ENCODE assay signal across 9 cellular contexts in the genomic region with DNA sequence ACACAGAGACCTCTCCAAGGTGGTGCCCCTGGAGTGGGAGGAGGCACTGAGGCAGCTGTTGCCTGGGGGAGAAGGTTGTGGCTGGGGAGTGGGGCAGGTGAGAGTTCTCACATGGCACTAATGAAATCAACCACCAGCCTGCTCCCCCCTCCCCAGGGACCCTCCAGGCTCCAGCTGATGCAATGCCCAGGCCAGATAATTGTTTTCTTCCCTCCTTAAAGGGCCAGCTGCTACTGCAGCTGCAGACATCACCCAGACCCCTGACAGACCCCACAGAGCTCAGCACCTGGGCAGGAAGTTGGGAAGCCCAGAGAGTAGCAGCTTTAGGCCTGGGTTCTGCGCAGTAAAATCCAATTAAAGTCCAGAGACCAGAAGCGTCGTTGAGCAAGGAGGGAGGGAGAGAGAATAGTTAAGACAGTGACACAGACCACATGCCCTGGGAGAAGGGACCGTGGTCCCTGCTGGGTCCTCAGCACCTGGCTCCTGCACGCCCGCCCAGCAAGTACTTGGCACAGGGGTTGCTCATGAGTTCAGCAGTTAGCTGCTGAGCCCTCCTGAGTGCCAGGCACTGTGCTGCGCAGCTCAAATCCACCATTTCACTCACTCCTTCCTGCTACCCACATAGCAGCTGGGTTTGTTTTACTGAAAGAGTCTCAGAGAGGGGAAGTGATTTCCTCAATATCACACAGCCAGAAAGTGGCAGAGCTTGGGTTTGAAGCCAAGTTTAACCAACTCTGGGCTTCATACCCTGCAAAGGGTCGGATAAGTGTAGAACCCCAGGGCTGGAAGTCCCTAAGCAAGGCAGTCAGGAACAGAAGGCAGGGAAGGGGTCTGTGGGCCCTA. TPM values are rescaled to one million over a fixed set of nuclear protein-coding genes. Genes with fewer than 3 reads are reported as not detected.
DNase-seq lines count a peak whose midpoint lies in the region; ATAC-seq and TF ChIP-seq lines count a peak whose summit lies in the region.
"Had no signal": no experiment of that assay in that cellular context is flagged by ENCODE, and none has a peak within 500 bp of the region (broad histone marks: within the 10 kb centered on the region; RNA-seq: fewer than 3 reads in every experiment).

No MANE protein-coding gene starts in this region.

- DNase-seq in CD4-positive, CD25-positive, alpha-beta regulatory T cell = no peak
- no peak for DNase-seq in PC-9
- no peak for DNase-seq in immature natural killer cell
- no peak for DNase-seq in tibial nerve (ENCODE audit: low spot score in 2 of 2)
- no peak for DNase-seq in H4 (ENCODE audit: low spot score)
- DNase-seq in left ventricle myocardium superior = no peak
- DNase-seq: occipital lobe had no signal

- no peaks in the 10 kb centered on the region for H3K36me3 ChIP-seq in CD4-positive, CD25-positive, alpha-beta regulatory T cell (ENCODE audit: control insufficient read depth, insufficient read depth, low read length)
- H3K36me3 ChIP-seq in HUES64 (ENCODE audit: insufficient read depth, low read length) = no peaks in the 10 kb centered on the region
- H3K36me3 ChIP-seq in PC-9 (ENCODE audit: low read depth) = no peaks in the 10 kb centered on the region
- H3K36me3 ChIP-seq in tibial nerve = no peaks in the 10 kb centered on the region

- TSS peak; percentile 22 for BruUV-seq in PC-9 (replicated peaks; lab: Mats Ljungman, UMichigan)

- no peaks in the 10 kb centered on the region for H3K9me2 ChIP-seq in PC-9 (ENCODE audit: insufficient read depth)

- peaks cover 5% of the 10 kb centered on the region for H3K27me3 Mint-ChIP-seq in CD4-positive, CD25-positive, alpha-beta regulatory T cell
- H3K27me3 Mint-ChIP-seq in immature natural killer cell (ENCODE audit: low read depth in 3 of 3) = peaks cover 0 to 2% (median 2%) of the 10 kb centered on the region in 3 donors

- H4K20me1 ChIP-seq in PC-9 (ENCODE audit: insufficient read depth) = no peaks in the 10 kb centered on the region

- no peaks in the 10 kb centered on the region for H3K9me3 ChIP-seq in CD4-positive, CD25-positive, alpha-beta regulatory T cell (ENCODE audit: control insufficient read depth in 2 of 2, low read length in 2 of 2)
- no peaks in the 10 kb centered on the region for H3K9me3 ChIP-seq in HUES64 (ENCODE audit: insufficient read depth, low read depth, low read length)
- H3K9me3 ChIP-seq in PC-9 (ENCODE audit: insufficient read depth, low read depth) = no peaks in the 10 kb centered on the region
- no peaks in the 10 kb centered on the region for H3K9me3 ChIP-seq in tibial nerve

- H3K4me3 ChIP-seq in CD4-positive, CD25-positive, alpha-beta regulatory T cell (ENCODE audit: low read depth, low read length) = no peak overlapping the region
- no peak overlapping the region for H3K4me3 ChIP-seq in HUES64 (ENCODE audit: low read length)
- H3K4me3 ChIP-seq in PC-9 = no peak overlapping the region
- H3K4me3 ChIP-seq in tibial nerve = no peak overlapping the region

- peaks cover 0 to 32% (median 17%) of the 10 kb centered on the region in 4 donors for H3K4me1 Mint-ChIP-seq in CD4-positive, CD25-positive, alpha-beta regulatory T cell
- H3K4me1 Mint-ChIP-seq in immature natural killer cell = peaks cover 9 to 11% of the 10 kb centered on the region in 2 donors

- H3K4me2 ChIP-seq in PC-9 = no peak overlapping the region

- POLR2A ChIA-PET in PC-9 (lab: Charles Lee; ENCODE audit: unreplicated experiment) = no interaction called here

- WGBS in HUES64 = 70% methylated on average over 8 of the region's 8 CpGs
- WGBS in tibial nerve, 2 donors = 59 to 65% methylated on average over 8 of the region's 8 CpGs

- H3K9me3 Mint-ChIP-seq in CD4-positive, CD25-positive, alpha-beta regulatory T cell = no peaks in the 10 kb centered on the region
- no peaks in the 10 kb centered on the region for H3K9me3 Mint-ChIP-seq in immature natural killer cell

- CTCF ChIA-PET in PC-9 (lab: Charles Lee) = no interaction called here

- H3F3A ChIP-seq in PC-9 (ENCODE audit: insufficient read depth, low read depth) = peaks cover 10% of the 10 kb centered on the region; the same call in 1 of the 2 replicates

- no peak for TF ChIP-seq POLR2A in tibial nerve (IDR thresholded peaks at IDR 0.05)

- peaks cover 16% of the 10 kb centered on the region for H3K4me1 ChIP-seq in CD4-positive, CD25-positive, alpha-beta regulatory T cell (ENCODE audit: control insufficient read depth, insufficient read depth, low read length, poor library complexity, severe bottlenecking)
- H3K4me1 ChIP-seq in HUES64 (ENCODE audit: insufficient read depth, low read length) (peaks cover 32% of the 10 kb centered on the region), PC-9 (replicated peaks; ENCODE audit: insufficient read depth) (peaks cover 19% of the 10 kb centered on the region; the same call in 1 of the 2 replicates), tibial nerve (peaks cover 0 to 34% (median 11%) of the 10 kb centered on the region in 4 donors)

- no peaks in the 10 kb centered on the region for H3K27me3 ChIP-seq in CD4-positive, CD25-positive, alpha-beta regulatory T cell (ENCODE audit: control insufficient read depth, insufficient read depth, low read length)
- no peaks in the 10 kb centered on the region for H3K27me3 ChIP-seq in HUES64 (ENCODE audit: insufficient read depth, low read length)
- H3K27me3 ChIP-seq in PC-9 (ENCODE audit: insufficient read depth, low read depth) = no peaks in the 10 kb centered on the region
- no peaks in the 10 kb centered on the region for H3K27me3 ChIP-seq in tibial nerve

- ATAC-seq in CD4-positive, CD25-positive, alpha-beta regulatory T cell (ENCODE audit: low read depth in 2 of 2) = no peak
- ATAC-seq in left ventricle myocardium superior = no peak
- ATAC-seq in HG02763 (IDR thresholded peaks at IDR 0.05; ENCODE audit: unreplicated experiment) = no peak

- H3K27ac ChIP-seq in CD4-positive, CD25-positive, alpha-beta regulatory T cell (ENCODE audit: insufficient read depth, low read length, poor library complexity, severe bottlenecking) = no peak overlapping the region
- H3K27ac ChIP-seq in HUES64 (ENCODE audit: low read depth, low read length) (no peak overlapping the region; the same call in 1 of the 2 replicates), PC-9 (no peak overlapping the region), tibial nerve (no peak overlapping the region)

- H3K9ac ChIP-seq in HUES64 (ENCODE audit: low read depth, low read length) = peak overlapping the region; percentile 42; the same call in 1 of the 2 replicates

- TF ChIP-seq EP300 in tibial nerve (IDR thresholded peaks at IDR 0.05) = no peak

- TF ChIP-seq CTCF in PC-9 (conservative IDR thresholded peaks at IDR 0.05) (no peak), tibial nerve (IDR thresholded peaks at IDR 0.05) (no peak)

- peak overlapping the region in 1 of 3 donors; percentile 9 for H3K27ac Mint-ChIP-seq in CD4-positive, CD25-positive, alpha-beta regulatory T cell
- H3K27ac Mint-ChIP-seq in immature natural killer cell = no peak overlapping the region

- H3K4me3 Mint-ChIP-seq in CD4-positive, CD25-positive, alpha-beta regulatory T cell = peak overlapping the region; percentile 56 to 74 (median 66)
- peak overlapping the region; percentile 12 to 63 (median 49) for H3K4me3 Mint-ChIP-seq in immature natural killer cell

- H3K79me2 ChIP-seq in PC-9 (ENCODE audit: low read depth) = no peaks in the 10 kb centered on the region

- intact Hi-C loops in PC-9 (cut with micrococcal nuclease; ENCODE audit: unreplicated experiment) (no loop called here), left ventricle myocardium superior (cut with micrococcal nuclease) (loop anchor here (10.0 kb wide), 1 partner anchor 49 kb away; no protein-coding TSS in a partner anchor)

- H3K36me3 Mint-ChIP-seq in CD4-positive, CD25-positive, alpha-beta regulatory T cell = no peaks in the 10 kb centered on the region
- no peaks in the 10 kb centered on the region for H3K36me3 Mint-ChIP-seq in immature natural killer cell

- H2AFZ ChIP-seq in PC-9 = no peak overlapping the region

RNA-seq across cellular contexts. Expression of gene RIMS3, which starts 1.9 kb away (rescaled TPM):
- total RNA-seq in CD4-positive, CD25-positive, alpha-beta regulatory T cell = 3.8 TPM
- 1 to 10 TPM; 1.0 to 3.3 (median 1.6) TPM for polyA plus RNA-seq in CD4-positive, CD25-positive, alpha-beta regulatory T cell
- polyA plus RNA-seq in HUES64 (2013, experiment 1 of 2) = 7.3 TPM
- 11.2 TPM for polyA plus RNA-seq in HUES64 (2013, experiment 2 of 2)
- total RNA-seq in PC-9 (2021) (12.9 and 14.0 TPM in 2 replicates), tibial nerve (1 to 10 TPM; 2.1 to 6.9 (median 4.0) TPM), left ventricle myocardium superior (0.92 TPM)
- 1 to 10 TPM in 2 of 3 donors, under 1 TPM in 1; 0.31 to 1.7 (median 1.3) TPM for polyA plus RNA-seq in immature natural killer cell
- total RNA-seq in H4 (2014; rRNA removed; shearing (Covaris generic)) = 5.9 and 7.5 TPM in 2 replicates

RNA-seq across cellular contexts. Expression of gene NFYC, which starts 28.0 kb away (rescaled TPM):
- 61.1 TPM for total RNA-seq in CD4-positive, CD25-positive, alpha-beta regulatory T cell
- polyA plus RNA-seq in CD4-positive, CD25-positive, alpha-beta regulatory T cell = 10 to 100 TPM; 51.2 to 59.0 (median 56.1) TPM
- 44.5 TPM for polyA plus RNA-seq in HUES64 (2013, experiment 1 of 2)
- 43.1 TPM for polyA plus RNA-seq in HUES64 (2013, experiment 2 of 2)
- total RNA-seq in PC-9 (2021) = 79.4 and 91.1 TPM in 2 replicates
- polyA plus RNA-seq in immature natural killer cell = 10 to 100 TPM; 33.8 to 66.0 (median 53.4) TPM
- 10 to 100 TPM; 30.3 to 36.3 (median 33.3) TPM for total RNA-seq in tibial nerve
- total RNA-seq in H4 (2014; rRNA removed; shearing (Covaris generic)) = 30.7 and 45.8 TPM in 2 replicates
- 78.6 TPM for total RNA-seq in left ventricle myocardium superior
